ENCODE assay signal across 9 cellular contexts in the genomic region with DNA sequence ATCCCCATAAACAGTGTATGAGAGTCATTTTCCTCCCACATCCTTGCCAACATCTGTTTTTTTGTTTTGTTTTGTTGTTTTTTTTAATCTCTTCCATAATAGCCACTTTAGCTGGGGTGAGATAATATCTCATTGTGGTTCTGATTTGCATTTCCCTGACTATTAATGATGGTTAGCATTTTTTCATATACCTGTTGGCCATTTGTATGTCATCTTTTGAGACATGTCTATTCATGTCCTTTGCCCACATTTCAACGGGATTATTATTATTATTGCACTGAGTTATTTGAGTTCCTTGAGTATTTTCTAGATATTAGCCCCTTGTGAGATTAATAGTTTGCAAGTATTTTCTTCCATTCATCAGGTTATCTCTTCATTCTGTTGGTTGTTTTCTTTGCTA.
"Had no signal": no experiment of that assay in that cellular context is flagged by ENCODE, and none has a peak within 500 bp of the region (broad histone marks: within the 10 kb centered on the region; RNA-seq: fewer than 3 reads in every experiment).

No MANE protein-coding gene starts in this region.

- H2AFZ ChIP-seq: GM23338 had no signal

- H3K27ac ChIP-seq: HL-60 had no signal

- H3K4me3 ChIP-seq: GM23338 had no signal

- ATAC-seq: GM23338, HepG2 had no signal

- FAIRE-seq: H1, H54, HepG2 had no signal

- DNase-seq: H9, HCEC 1CT, HFFc6, KG1 had no signal

- H3K4me2 ChIP-seq: GM23338 had no signal
